Comparison of ENCODE assay signal across 13 cellular contexts in the genomic region with DNA sequence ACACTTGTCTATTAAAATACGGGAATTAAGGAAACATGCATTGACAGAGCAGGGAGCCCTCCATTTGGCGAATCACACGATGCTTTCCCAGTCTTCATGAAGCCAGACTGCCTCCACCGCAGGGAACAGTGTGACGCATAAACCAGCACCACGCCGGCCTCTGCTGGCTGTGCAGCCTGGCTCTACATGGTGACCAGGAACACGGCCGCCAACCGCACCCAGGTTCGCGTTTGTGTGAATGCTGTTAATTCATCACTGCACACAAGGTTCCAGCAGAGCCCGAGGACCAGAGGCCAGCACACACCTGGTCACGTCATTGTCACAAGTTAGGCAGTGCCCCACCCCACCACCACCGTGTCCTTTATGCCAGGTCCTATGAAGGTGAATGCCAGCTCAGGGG. TPM values are rescaled to one million over a fixed set of nuclear protein-coding genes. Genes with fewer than 3 reads are reported as not detected.
"Had no signal": no experiment of that assay in that cellular context is flagged by ENCODE, and none has a peak within 500 bp of the region (broad histone marks: within the 10 kb centered on the region; RNA-seq: fewer than 3 reads in every experiment).

No MANE protein-coding gene starts in this region.

- H3K4me1 Mint-ChIP-seq: endodermal cell had no signal

- H3K36me3 Mint-ChIP-seq: naive B cell had no signal

- H3K27ac ChIP-seq: body of pancreas, thyroid gland had no signal

- H3K9me3 Mint-ChIP-seq: endodermal cell, naive B cell had no signal

- H3K4me3 ChIP-seq: body of pancreas, lung, smooth muscle cell, thyroid gland had no signal

- H3K27me3 Mint-ChIP-seq: activated CD4-positive, alpha-beta T cell treated with anti-CD3 and anti-CD28 coated beads for 36 hours; naive B cell; progenitor cell of endocrine pancreas had no signal

- H3K4me3 Mint-ChIP-seq: activated CD4-positive, alpha-beta T cell treated with anti-CD3 and anti-CD28 coated beads for 36 hours; endodermal cell; naive B cell had no signal

- ATAC-seq: body of pancreas had no signal

- H3K27ac Mint-ChIP-seq: endodermal cell, progenitor cell of endocrine pancreas had no signal

- DNase-seq: activated CD8-positive, alpha-beta memory T cell treated with anti-CD3 and anti-CD28 coated beads for 24 hours; amniotic stem cell; body of pancreas; cerebellar nuclear complex; dermis blood vessel endothelial cell; endodermal cell; naive B cell; nucleus accumbens; thyroid gland had no signal

- H3K27me3 ChIP-seq: body of pancreas, thyroid gland had no signal

RNA-seq across cellular contexts. Expression of a gene that starts 26.7 kb away (rescaled TPM):
- total RNA-seq: endodermal cell, progenitor cell of endocrine pancreas had no signal
